In genomic region chr17:40903129-40903847, GRCh38 we compare ENCODE assay signal across 10 cellular contexts. TPM values are rescaled to one million over a fixed set of nuclear protein-coding genes. Genes with fewer than 3 reads are reported as not detected.
DNase-seq lines count a peak whose midpoint lies in the region; ATAC-seq and TF ChIP-seq lines count a peak whose summit lies in the region.
"Had no signal": no experiment of that assay in that cellular context is flagged by ENCODE, and none has a peak within 500 bp of the region (broad histone marks: within the 10 kb centered on the region; RNA-seq: fewer than 3 reads in every experiment).

No MANE protein-coding gene starts in this region.

- peak overlapping the region in 5 of 11 experiments; percentile 23 to 57 (median 51); a peak in 9 of 22 replicates for H3K27ac ChIP-seq in BLaER1 treated with 17β-estradiol and CSF1 and Interleukin-3, amounts not matched to agents 10 nM and 100 nM
- no peak overlapping the region for H3K27ac ChIP-seq in right lobe of liver
- H3K27ac ChIP-seq in coronary artery, result no peak overlapping the region

- DNase-seq in HK-2 (ENCODE audit: unreplicated experiment), result peak; percentile 78
- peak; percentile 28 for DNase-seq in T1000 (lab: John Stamatoyannopoulos, UW)
- peak in 1 of 3 donors; percentile 24 for DNase-seq in right lobe of liver
- DNase-seq in RPMI8226, result no peak
- no peak for DNase-seq in coronary artery (ENCODE audit: low spot score)

- no peak overlapping the region for H3K4me3 ChIP-seq in BLaER1 treated with 17β-estradiol and CSF1 and Interleukin-3, amounts not matched to agents 10 nM and 100 nM
- no peak overlapping the region for H3K4me3 ChIP-seq in right lobe of liver
- no peak overlapping the region for H3K4me3 ChIP-seq in coronary artery

- TF ChIP-seq CTCF in right lobe of liver (IDR thresholded peaks at IDR 0.05) (no peak), coronary artery (IDR thresholded peaks at IDR 0.05) (no peak)

- ATAC-seq in right lobe of liver (peak in 3 of 4 donors; percentile 29 to 69 (median 32)), HG03045 (IDR thresholded peaks at IDR 0.05; ENCODE audit: unreplicated experiment) (no peak), GM21526 (IDR thresholded peaks at IDR 0.05; ENCODE audit: low FRiP score, unreplicated experiment) (no peak)
- ATAC-seq: activated CD4-positive, CD25-positive, alpha-beta regulatory T cell treated with anti-CD3 and anti-CD28 coated beads, Interleukin-2, amount 50 U/mL, for 24 hours had no signal

- TF ChIP-seq POLR2A in right lobe of liver (IDR thresholded peaks at IDR 0.05), result no peak

- H3K9ac ChIP-seq in BLaER1 treated with 17β-estradiol and CSF1 and Interleukin-3, amounts not matched to agents 10 nM and 100 nM, result peak overlapping the region in 2 of 11 experiments; percentile 12 to 26; a peak in 3 of 22 replicates

- H3K36me3 ChIP-seq in BLaER1 treated with 17β-estradiol and CSF1 and Interleukin-3, amounts not matched to agents 10 nM and 100 nM, result no peaks in the 10 kb centered on the region
- H3K36me3 ChIP-seq in right lobe of liver, result no peaks in the 10 kb centered on the region

- peaks cover 0 to 20% (median 11%) of the 10 kb centered on the region in 10 experiments; a peak in 13 of 20 replicates for H3K4me1 ChIP-seq in BLaER1 treated with 17β-estradiol and CSF1 and Interleukin-3, amounts not matched to agents 10 nM and 100 nM
- H3K4me1 ChIP-seq in right lobe of liver, result peaks cover 0 to 23% (median 0%) of the 10 kb centered on the region in 4 donors

- H3K27me3 ChIP-seq in BLaER1 treated with 17β-estradiol and CSF1 and Interleukin-3, amounts not matched to agents 10 nM and 100 nM, result no peaks in the 10 kb centered on the region
- no peaks in the 10 kb centered on the region for H3K27me3 ChIP-seq in right lobe of liver

- H3K9me3 ChIP-seq in BLaER1 treated with 17β-estradiol and CSF1 and Interleukin-3, amounts not matched to agents 10 nM and 100 nM (replicated peaks in 1 of 11), result no peaks in the 10 kb centered on the region
- H3K9me3 ChIP-seq in right lobe of liver, result no peaks in the 10 kb centered on the region

- peak overlapping the region in 7 of 11 experiments; percentile 14 to 71 (median 46); a peak in 12 of 22 replicates for H3K4me2 ChIP-seq in BLaER1 treated with 17β-estradiol and CSF1 and Interleukin-3, amounts not matched to agents 10 nM and 100 nM

- H4K20me1 ChIP-seq in BLaER1 treated with 17β-estradiol and CSF1 and Interleukin-3, amounts not matched to agents 10 nM and 100 nM, result no peaks in the 10 kb centered on the region

- 56% methylated on average over 12 of the region's 12 CpGs for WGBS in right lobe of liver (ENCODE audit: insufficient coverage, low coverage, low lambda C conversion rate, missing lambda C conversion rate)

- intact Hi-C loops in right lobe of liver (cut with DNase I), result no loop called here

RNA-seq across cellular contexts. Expression of gene KRT20, which starts 18.2 kb away (rescaled TPM):
- not detected for total RNA-seq in right lobe of liver
- total RNA-seq: subcutaneous adipose tissue had no signal

RNA-seq across cellular contexts. Expression of gene KRT23, which starts 34.2 kb away (rescaled TPM):
- total RNA-seq in right lobe of liver, result 10 to 100 TPM in 2 of 6 experiments, 1 to 10 TPM in 1, under 1 TPM in 1, not detected in 2; 0.49 to 17.6 (median 10.0) TPM
- total RNA-seq: subcutaneous adipose tissue had no signal

RNA-seq across cellular contexts. Expression of gene KRT12, which starts 36.3 kb away (rescaled TPM):
- not detected for total RNA-seq in right lobe of liver

Comparison
In these comparisons a context has a peak if more than half of its experiments do, and no peak if none do; other contexts are left out.
1. DNase-seq: peak in HK-2 (single experiment) and T1000 (single experiment); none in RPMI8226 (single experiment) and coronary artery (single experiment).
2. ATAC-seq: peak in right lobe of liver (3 of 4); none in HG03045 (single experiment) and GM21526 (single experiment).